8 cellular contexts compared by ENCODE assay signal in the genomic region with DNA sequence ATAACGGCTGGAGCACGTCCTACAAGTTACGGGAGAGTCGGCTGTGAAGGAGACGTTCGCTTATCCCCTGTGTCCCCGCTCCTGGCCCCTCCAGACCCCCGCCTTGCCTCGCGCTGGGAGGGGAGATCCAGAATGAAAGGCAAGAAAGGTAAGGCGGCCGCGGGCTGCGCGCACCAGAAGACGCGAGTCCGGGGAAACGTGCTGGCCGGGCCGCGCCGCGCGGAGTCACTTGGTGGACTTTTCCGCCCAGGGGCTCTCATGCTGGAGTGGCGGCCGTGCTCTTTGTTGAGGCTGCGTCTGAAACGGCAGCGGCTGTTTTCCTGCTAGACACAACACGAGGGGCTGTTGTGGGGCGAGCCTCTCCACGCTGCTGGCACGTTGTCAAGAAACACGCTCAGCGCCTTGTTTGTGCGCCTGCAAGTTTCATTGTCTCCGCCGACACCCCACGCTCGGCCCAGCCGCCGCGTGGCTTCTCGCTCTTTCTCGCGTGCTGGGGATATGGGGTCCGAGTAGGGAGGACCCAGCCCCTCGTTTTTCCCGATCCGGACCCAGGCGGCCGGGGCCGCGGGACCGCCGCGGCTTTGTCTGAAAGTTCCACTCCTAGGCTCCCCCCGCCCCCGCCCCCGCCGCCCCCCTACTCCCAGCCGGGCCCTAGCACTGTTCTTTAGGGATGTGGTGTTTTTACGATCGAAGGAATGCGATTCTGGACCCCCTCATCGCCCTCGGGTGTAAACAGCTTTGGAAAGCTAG. TPM values are rescaled to one million over a fixed set of nuclear protein-coding genes. Genes with fewer than 3 reads are reported as not detected.
DNase-seq lines count a peak whose midpoint lies in the region; ATAC-seq and TF ChIP-seq lines count a peak whose summit lies in the region.

No MANE protein-coding gene starts in this region.

- intact Hi-C loops in left ventricle myocardium superior (cut with micrococcal nuclease) (loop anchor here (10.0 kb wide), 1 partner anchor 214 kb away; no protein-coding TSS in a partner anchor), aorta (cut with DNase I) (loop anchor here (5.0 kb wide), 5 partner anchors 142 to 217 kb away; a partner anchor contains a TSS)

- no peak overlapping the region for H3K27ac ChIP-seq in SU-DHL-6 (ENCODE audit: low read depth, low read length)
- H3K27ac ChIP-seq in adipose tissue (ENCODE audit: low read depth, low read length): peak overlapping the region; percentile 99
- peak overlapping the region; percentile 99 for H3K27ac ChIP-seq in rectal smooth muscle tissue (ENCODE audit: low read depth, low read length)
- peak overlapping the region; percentile 83 to 97 for H3K27ac ChIP-seq in aorta (ENCODE audit: low read depth in 1 of 2, low read length in 2 of 2)

- 0 to 1% (median 0%) methylated on average over 65 to 69 of the region's 69 CpGs for WGBS in adipose tissue, 3 donors
- WGBS in aorta, 2 donors: 0 to 1% methylated on average over 64 to 69 of the region's 69 CpGs

- DNase-seq in NCI-H2196 (lab: John Stamatoyannopoulos, UW; ENCODE audit: unreplicated experiment) (peak; percentile 71), NCI-H2196 treated with DMSO at 0.1 percent for 48 hours (lab: John Stamatoyannopoulos, UW; ENCODE audit: unreplicated experiment) (no peak), left ventricle myocardium superior (peak; percentile 78), aorta (peak; percentile 89 to 90)

- H4K20me1 ChIP-seq in SU-DHL-6 (ENCODE audit: low read depth, low read length): no peaks in the 10 kb centered on the region

- H3F3A ChIP-seq in SU-DHL-6 (ENCODE audit: insufficient read depth): no peaks in the 10 kb centered on the region

- H3K4me1 ChIP-seq in rectal smooth muscle tissue (ENCODE audit: control insufficient read depth, insufficient read depth, low read length) (peaks cover 16% of the 10 kb centered on the region), aorta (ENCODE audit: control insufficient read depth in 1 of 2, insufficient read depth in 2 of 2, low read length in 2 of 2) (peaks cover 0 to 1% of the 10 kb centered on the region in 2 donors)

- no peaks in the 10 kb centered on the region for H3K36me3 ChIP-seq in SU-DHL-6 (ENCODE audit: low read length)
- H3K36me3 ChIP-seq in rectal smooth muscle tissue (ENCODE audit: control insufficient read depth, insufficient read depth, low read length): no peaks in the 10 kb centered on the region
- H3K36me3 ChIP-seq in aorta (ENCODE audit: control insufficient read depth in 1 of 2, insufficient read depth in 2 of 2, low read length in 1 of 2): no peaks in the 10 kb centered on the region

- H3K27me3 ChIP-seq in SU-DHL-6 (ENCODE audit: low read length) (no peaks in the 10 kb centered on the region), rectal smooth muscle tissue (ENCODE audit: control insufficient read depth, insufficient read depth, low read length) (no peaks in the 10 kb centered on the region), aorta (ENCODE audit: control insufficient read depth in 1 of 2, insufficient read depth in 2 of 2, low read length in 1 of 2) (no peaks in the 10 kb centered on the region)

- H3K9me2 ChIP-seq in SU-DHL-6 (replicated peaks; ENCODE audit: insufficient read depth, low read length): no peaks in the 10 kb centered on the region

- H3K79me2 ChIP-seq in SU-DHL-6 (ENCODE audit: insufficient read depth, low read length): no peaks in the 10 kb centered on the region

- no peaks in the 10 kb centered on the region for H3K9me3 ChIP-seq in SU-DHL-6 (ENCODE audit: insufficient read depth, low read length)
- no peaks in the 10 kb centered on the region for H3K9me3 ChIP-seq in aorta (ENCODE audit: control insufficient read depth, low read length)

- ATAC-seq in left ventricle myocardium superior (peak; percentile 1), aorta (ENCODE audit: low FRiP score) (peak; percentile 2), GM21737 (IDR thresholded peaks at IDR 0.05; ENCODE audit: unreplicated experiment) (no peak)

- H3K9ac ChIP-seq in SU-DHL-6 (ENCODE audit: low read length) (no peak overlapping the region), rectal smooth muscle tissue (ENCODE audit: low read length) (peak overlapping the region; percentile 84)

- H3K4me2 ChIP-seq in SU-DHL-6 (ENCODE audit: low read depth, low read length, poor library complexity, severe bottlenecking): peak overlapping the region; percentile 46

- TF ChIP-seq CTCF in SU-DHL-6 (IDR thresholded peaks at IDR 0.05; ENCODE audit: insufficient read depth, low read length, poor library complexity, severe bottlenecking): no peak

- H3K4me3 ChIP-seq in SU-DHL-6 (ENCODE audit: insufficient read depth, low read length, poor library complexity, severe bottlenecking): no peak overlapping the region
- peak overlapping the region; percentile 97 for H3K4me3 ChIP-seq in rectal smooth muscle tissue (ENCODE audit: low read length)
- H3K4me3 ChIP-seq in aorta (ENCODE audit: low read length in 2 of 2): peak overlapping the region; percentile 81 to 85

- no peak overlapping the region for H2AFZ ChIP-seq in SU-DHL-6 (ENCODE audit: low read depth, low read length, severe bottlenecking)

RNA-seq across cellular contexts. Expression of a gene that starts 0.6 kb away (rescaled TPM):
- polyA plus RNA-seq in adipose tissue (10 to 100 TPM; 28.1 to 63.4 (median 59.1) TPM), aorta (10 to 100 TPM; 34.7 to 35.1 TPM)
- total RNA-seq in left ventricle myocardium superior (10.0 TPM), aorta (10 to 100 TPM; 48.0 to 48.2 TPM)
